Comparison of ENCODE assay signal across 8 cellular contexts in the genomic region with DNA sequence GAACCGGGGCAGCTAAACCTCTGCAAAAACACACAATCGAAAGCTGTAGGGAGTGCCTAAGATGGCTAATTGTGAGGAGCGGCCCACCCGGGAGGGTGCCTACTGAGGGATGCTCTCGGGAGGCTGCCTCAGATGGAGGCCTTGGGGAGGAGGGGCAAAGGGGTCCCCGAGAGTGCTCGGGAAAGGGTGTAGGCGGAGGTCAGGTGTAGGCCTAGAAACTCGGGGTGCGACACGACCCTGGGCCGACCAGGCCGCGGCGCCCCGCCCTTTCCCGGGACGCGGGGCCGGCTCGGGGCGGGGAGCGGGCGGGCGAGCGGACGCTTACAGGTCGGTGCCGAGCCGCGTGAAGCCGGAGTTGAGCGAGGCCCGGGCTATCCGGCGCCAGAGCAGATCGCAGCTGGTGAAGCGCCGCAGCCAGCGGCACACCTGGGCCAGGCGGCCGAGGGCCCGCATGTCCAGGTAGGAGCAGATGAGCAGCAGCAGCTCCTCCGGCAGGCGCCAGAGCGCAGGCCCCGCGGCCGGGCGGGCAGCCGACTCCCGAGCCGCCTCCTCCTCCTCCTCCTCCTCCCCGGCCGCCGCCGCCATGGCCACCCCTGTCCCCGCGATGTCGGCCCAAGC. TPM values are rescaled to one million over a fixed set of nuclear protein-coding genes. Genes with fewer than 3 reads are reported as not detected.
DNase-seq lines count a peak whose midpoint lies in the region; ATAC-seq, FAIRE-seq and TF ChIP-seq lines count a peak whose summit lies in the region.

No MANE protein-coding gene starts in this region.

- under 1% methylated on average over 29 of the region's 60 CpGs for WGBS in A549 (ENCODE audit: missing lambda C conversion rate)

- POLR2A ChIA-PET in A549 (lab: Yijun Ruan, JAX): interaction anchor here (0.6 to 1.5 kb wide), 2 partner anchors 11 to 36 kb away, joined by 4 to 5 read pairs; no protein-coding TSS in a partner anchor
- POLR2A ChIA-PET in naive thymus-derived CD8-positive, alpha-beta T cell (lab: Charles Lee): interaction anchor here (0.5 to 2.7 kb wide), 8 partner anchors 9 to 697 kb away, joined by 3 to 10 read pairs (median 6); a partner anchor contains a TSS

- CTCF ChIA-PET in A549 (lab: Yijun Ruan, JAX): interaction anchor here (0.5 to 1.6 kb wide), 3 partner anchors 14 to 610 kb away, joined by 3 to 5 read pairs (median 3); no protein-coding TSS in a partner anchor

- peaks cover 0 to 12% (median 0%) of the 10 kb centered on the region in 3 donors for H3K36me3 Mint-ChIP-seq in naive thymus-derived CD8-positive, alpha-beta T cell

- peak overlapping the region; percentile 71 for H3K4me2 ChIP-seq in A549

- DNase-seq in A549 (ENCODE audit: low read depth in 1 of 2, low spot score in 1 of 2) (peak; percentile 57 to 76), GM18507 (ENCODE audit: extremely low spot score, insufficient read length, low read depth) (peak; percentile 44), NT2/D1 (ENCODE audit: low read depth, low spot score) (no peak), fibroblast of gingiva (ENCODE audit: low read depth) (peak; percentile 58)
- peak; percentile 83 to 84 for DNase-seq in activated T-cell treated with anti-CD3 and anti-CD28 coated beads, Interleukin-2, amount 50 U/mL, for 48 hours
- DNase-seq in naive thymus-derived CD8-positive, alpha-beta T cell: peak; percentile 53 to 83 (median 71)
- DNase-seq in stimulated activated naive CD4-positive, alpha-beta T cell (lab: John Stamatoyannopoulos, UW): peak; percentile 43 to 83 (median 61)

- H3K9me3 ChIP-seq in A549 (no peaks in the 10 kb centered on the region), NT2/D1 (ENCODE audit: insufficient read depth, low read length) (no peaks in the 10 kb centered on the region)

- H3K4me1 Mint-ChIP-seq in naive thymus-derived CD8-positive, alpha-beta T cell: peaks cover 18 to 50% (median 45%) of the 10 kb centered on the region in 4 donors

- no peaks in the 10 kb centered on the region for H3K27me3 Mint-ChIP-seq in naive thymus-derived CD8-positive, alpha-beta T cell

- no peaks in the 10 kb centered on the region for H3K27me3 ChIP-seq in NT2/D1 (ENCODE audit: insufficient read depth, insufficient read length)

- peak overlapping the region; percentile 95 for H3K9ac ChIP-seq in NT2/D1 (ENCODE audit: insufficient read length, low read depth)

- no peaks in the 10 kb centered on the region for H3K36me3 ChIP-seq in NT2/D1 (ENCODE audit: insufficient read depth, insufficient read length, low read length)

- no peak for TF ChIP-seq RAD21 in A549 (conservative IDR thresholded peaks at IDR 0.05 in 1 of 2, IDR thresholded peaks at IDR 0.05 in 1 of 2)

- peak; percentile 86 to 89 for ATAC-seq in A549
- ATAC-seq in HG02981 (IDR thresholded peaks at IDR 0.05; ENCODE audit: unreplicated experiment): peak; percentile 70
- ATAC-seq in naive thymus-derived CD8-positive, alpha-beta T cell: peak; percentile 61 to 72

- peak overlapping the region; percentile 96 to 100 (median 99) for H3K27ac Mint-ChIP-seq in naive thymus-derived CD8-positive, alpha-beta T cell

- H3K27ac ChIP-seq in A549: peak overlapping the region; percentile 95 to 99

- TF ChIP-seq CTCF in A549 (IDR thresholded peaks at IDR 0.05): no peak

- peaks cover 0 to 2% (median 0%) of the 10 kb centered on the region in 9 donors for H3K9me3 Mint-ChIP-seq in naive thymus-derived CD8-positive, alpha-beta T cell

- peak; percentile 36 for TF ChIP-seq POLR2A in A549 (IDR thresholded peaks at IDR 0.05; ENCODE audit: low read length)

- peak overlapping the region; percentile 94 to 99 (median 96) for H3K4me3 Mint-ChIP-seq in naive thymus-derived CD8-positive, alpha-beta T cell

- H3K4me3 ChIP-seq in A549: peak overlapping the region; percentile 90
- peak overlapping the region; percentile 75 for H3K4me3 ChIP-seq in NT2/D1 (ENCODE audit: insufficient read length, low read depth)

- H3K4me1 ChIP-seq in A549: peaks cover 16% of the 10 kb centered on the region; the same call in 2 of the 3 replicates
- H3K4me1 ChIP-seq in NT2/D1 (ENCODE audit: insufficient read depth, insufficient read length): peaks cover 2% of the 10 kb centered on the region

- FAIRE-seq in A549 (lab: Jason Lieb, UNC): no peak
- FAIRE-seq in GM18507 (lab: Jason Lieb, UNC): peak; percentile 81

- no peak for TF ChIP-seq EP300 in A549 (IDR thresholded peaks at IDR 0.05)

TF ChIP-seq in A549, 52 proteins besides CTCF, POLR2A, EP300 and RAD21 (continues in another document):
- TF ChIP-seq HOXB13 (CRISPR knock-in tag; IDR thresholded peaks at IDR 0.05; ENCODE audit: low read depth) (0 out of 2 replicates have a peak, but pooled peaks have one; percentile 27), FOXS1 (CRISPR knock-in tag; IDR thresholded peaks at IDR 0.05) (0 out of 2 replicates have a peak, but pooled peaks have one; percentile 18), FOSL2 (IDR thresholded peaks at IDR 0.05) (no peak), FOSL2 (CRISPR knock-in tag; IDR thresholded peaks at IDR 0.05) (no peak; the same call in 1 of the 2 replicates), NFE2L2 (conservative IDR thresholded peaks at IDR 0.05; ENCODE audit: low read length) (no peak), RCOR1 (IDR thresholded peaks at IDR 0.05; ENCODE audit: low read depth, low read length) (no peak), JUN (IDR thresholded peaks at IDR 0.05) (peak in 1 of 2 experiments; percentile 74; a peak in 4 of 5 replicates), PHF8 (IDR thresholded peaks at IDR 0.05; ENCODE audit: borderline replicate concordance, low read depth) (peak; percentile 99)
- TF ChIP-seq, protein P1, sequence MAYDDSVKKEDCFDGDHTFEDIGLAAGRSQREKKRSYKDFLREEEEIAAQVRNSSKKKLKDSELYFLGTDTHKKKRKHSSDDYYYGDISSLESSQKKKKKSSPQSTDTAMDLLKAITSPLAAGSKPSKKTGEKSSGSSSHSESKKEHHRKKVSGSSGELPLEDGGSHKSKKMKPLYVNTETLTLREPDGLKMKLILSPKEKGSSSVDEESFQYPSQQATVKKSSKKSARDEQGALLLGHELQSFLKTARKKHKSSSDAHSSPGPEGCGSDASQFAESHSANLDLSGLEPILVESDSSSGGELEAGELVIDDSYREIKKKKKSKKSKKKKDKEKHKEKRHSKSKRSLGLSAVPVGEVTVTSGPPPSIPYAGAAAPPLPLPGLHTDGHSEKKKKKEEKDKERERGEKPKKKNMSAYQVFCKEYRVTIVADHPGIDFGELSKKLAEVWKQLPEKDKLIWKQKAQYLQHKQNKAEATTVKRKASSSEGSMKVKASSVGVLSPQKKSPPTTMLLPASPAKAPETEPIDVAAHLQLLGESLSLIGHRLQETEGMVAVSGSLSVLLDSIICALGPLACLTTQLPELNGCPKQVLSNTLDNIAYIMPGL (CRISPR knock-in tag; IDR thresholded peaks at IDR 0.05; ENCODE audit: borderline replicate concordance): peak; percentile 99
- TF ChIP-seq, protein P2, sequence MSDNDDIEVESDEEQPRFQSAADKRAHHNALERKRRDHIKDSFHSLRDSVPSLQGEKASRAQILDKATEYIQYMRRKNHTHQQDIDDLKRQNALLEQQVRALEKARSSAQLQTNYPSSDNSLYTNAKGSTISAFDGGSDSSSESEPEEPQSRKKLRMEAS (IDR thresholded peaks at IDR 0.05): peak; percentile 71
- TF ChIP-seq, protein P3, sequence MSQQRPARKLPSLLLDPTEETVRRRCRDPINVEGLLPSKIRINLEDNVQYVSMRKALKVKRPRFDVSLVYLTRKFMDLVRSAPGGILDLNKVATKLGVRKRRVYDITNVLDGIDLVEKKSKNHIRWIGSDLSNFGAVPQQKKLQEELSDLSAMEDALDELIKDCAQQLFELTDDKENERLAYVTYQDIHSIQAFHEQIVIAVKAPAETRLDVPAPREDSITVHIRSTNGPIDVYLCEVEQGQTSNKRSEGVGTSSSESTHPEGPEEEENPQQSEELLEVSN (IDR thresholded peaks at IDR 0.05; ENCODE audit: borderline replicate concordance, low read depth): peak; percentile 60
- TF ChIP-seq, protein P4, sequence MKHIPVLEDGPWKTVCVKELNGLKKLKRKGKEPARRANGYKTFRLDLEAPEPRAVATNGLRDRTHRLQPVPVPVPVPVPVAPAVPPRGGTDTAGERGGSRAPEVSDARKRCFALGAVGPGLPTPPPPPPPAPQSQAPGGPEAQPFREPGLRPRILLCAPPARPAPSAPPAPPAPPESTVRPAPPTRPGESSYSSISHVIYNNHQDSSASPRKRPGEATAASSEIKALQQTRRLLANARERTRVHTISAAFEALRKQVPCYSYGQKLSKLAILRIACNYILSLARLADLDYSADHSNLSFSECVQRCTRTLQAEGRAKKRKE (CRISPR knock-in tag; IDR thresholded peaks at IDR 0.05; ENCODE audit: low read depth): peak; percentile 44; the same call in 1 of the 2 replicates
- TF ChIP-seq, protein P5, sequence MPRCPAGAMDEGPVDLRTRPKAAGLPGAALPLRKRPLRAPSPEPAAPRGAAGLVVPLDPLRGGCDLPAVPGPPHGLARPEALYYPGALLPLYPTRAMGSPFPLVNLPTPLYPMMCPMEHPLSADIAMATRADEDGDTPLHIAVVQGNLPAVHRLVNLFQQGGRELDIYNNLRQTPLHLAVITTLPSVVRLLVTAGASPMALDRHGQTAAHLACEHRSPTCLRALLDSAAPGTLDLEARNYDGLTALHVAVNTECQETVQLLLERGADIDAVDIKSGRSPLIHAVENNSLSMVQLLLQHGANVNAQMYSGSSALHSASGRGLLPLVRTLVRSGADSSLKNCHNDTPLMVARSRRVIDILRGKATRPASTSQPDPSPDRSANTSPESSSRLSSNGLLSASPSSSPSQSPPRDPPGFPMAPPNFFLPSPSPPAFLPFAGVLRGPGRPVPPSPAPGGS (IDR thresholded peaks at IDR 0.05): peak; percentile 49; the same call in 1 of the 3 replicates
- TF ChIP-seq, protein P6, sequence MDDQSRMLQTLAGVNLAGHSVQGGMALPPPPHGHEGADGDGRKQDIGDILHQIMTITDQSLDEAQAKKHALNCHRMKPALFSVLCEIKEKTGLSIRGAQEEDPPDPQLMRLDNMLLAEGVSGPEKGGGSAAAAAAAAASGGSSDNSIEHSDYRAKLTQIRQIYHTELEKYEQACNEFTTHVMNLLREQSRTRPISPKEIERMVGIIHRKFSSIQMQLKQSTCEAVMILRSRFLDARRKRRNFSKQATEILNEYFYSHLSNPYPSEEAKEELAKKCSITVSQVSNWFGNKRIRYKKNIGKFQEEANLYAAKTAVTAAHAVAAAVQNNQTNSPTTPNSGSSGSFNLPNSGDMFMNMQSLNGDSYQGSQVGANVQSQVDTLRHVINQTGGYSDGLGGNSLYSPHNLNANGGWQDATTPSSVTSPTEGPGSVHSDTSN (IDR thresholded peaks at IDR 0.05): 0 out of 2 replicates have a peak, but pooled peaks have one; percentile 58

RNA-seq across cellular contexts. Expression of a gene that starts 0.8 kb away (rescaled TPM):
- polyA plus RNA-seq in A549 (2011; rRNA removed) (37.5 and 41.1 TPM in 2 replicates), A549 (2017; fragmentation: RNase III; extraction: RNeasy Plus Mini Kit Qiagen cat#74134 plus additional on column Dnase treatment) (16.9 to 28.2 TPM (median 24.0 TPM) in 3 replicates)
- polyA plus RNA-seq in A549 (2012; cell fraction: cytosol; rRNA removed): 24.4 and 28.5 TPM in 2 replicates
- polyA plus RNA-seq in A549 (2012; cell fraction: nucleus; rRNA removed): 39.2 and 39.9 TPM in 2 replicates
- polyA minus RNA-seq in A549 (2011; rRNA and poly(A)+ RNA removed): 99.6 and 124 TPM in 2 replicates
- total RNA-seq in naive thymus-derived CD8-positive, alpha-beta T cell: 100 to 1,000 TPM in 1 of 2 experiments, 10 to 100 TPM in 1; 91.2 to 106 TPM
- 10 to 100 TPM in 1 of 3 donors, 1 to 10 TPM in 2; 6.1 to 13.1 (median 6.5) TPM for polyA plus RNA-seq in naive thymus-derived CD8-positive, alpha-beta T cell
